Comparison of ENCODE assay signal across 1 cellular context in genomic region chr5:176401281-176402205, GRCh38.
TF ChIP-seq lines count a peak whose summit lies in the region.

No MANE protein-coding gene starts in this region.

TF ChIP-seq in HCT116, 20 proteins besides CTCF, POLR2A, EP300 and RAD21 (continued from another document):
- no peak for TF ChIP-seq JUND (IDR thresholded peaks at IDR 0.05)
- TF ChIP-seq ZBTB33 (IDR thresholded peaks at IDR 0.05; ENCODE audit: extremely low read depth, insufficient replicate concordance, low read length): no peak
- no peak for TF ChIP-seq TCF7L2 (IDR thresholded peaks at IDR 0.05; ENCODE audit: borderline replicate concordance, extremely low read depth, insufficient read depth, insufficient read length)
